In genomic region chr14:100838493-100839440, GRCh38 we compare ENCODE assay signal across 1 cellular context.
TF ChIP-seq lines count a peak whose summit lies in the region.

No MANE protein-coding gene starts in this region.

TF ChIP-seq in A549, 52 proteins besides CTCF, POLR2A, EP300 and RAD21:
- TF ChIP-seq BHLHE40 (IDR thresholded peaks at IDR 0.05; ENCODE audit: low read depth, low read length) (no peak), REST (IDR thresholded peaks at IDR 0.05) (no peak), HOXA7 (CRISPR knock-in tag; IDR thresholded peaks at IDR 0.05) (no peak), SREBF2 (IDR thresholded peaks at IDR 0.05) (no peak), ZSCAN20 (CRISPR knock-in tag; IDR thresholded peaks at IDR 0.05) (no peak), PBX3 (IDR thresholded peaks at IDR 0.05) (no peak), CHD2 (IDR thresholded peaks at IDR 0.05; ENCODE audit: low read length, partially characterized antibody) (no peak), HDAC2 (IDR thresholded peaks at IDR 0.05) (no peak), SMC3 (IDR thresholded peaks at IDR 0.05) (no peak), TP53 (CRISPR knock-in tag; IDR thresholded peaks at IDR 0.05) (no peak), CEBPB (IDR thresholded peaks at IDR 0.05) (no peak), EHF (CRISPR knock-in tag; IDR thresholded peaks at IDR 0.05) (no peak), RFX5 (IDR thresholded peaks at IDR 0.05) (no peak), ZFP36 (IDR thresholded peaks at IDR 0.05; ENCODE audit: borderline replicate concordance, partially characterized antibody) (no peak), ESRRA (IDR thresholded peaks at IDR 0.05; ENCODE audit: borderline replicate concordance, low read length) (no peak), E2F6 (IDR thresholded peaks at IDR 0.05; ENCODE audit: borderline replicate concordance, low read depth) (no peak), ZNF302 (CRISPR knock-in tag; IDR thresholded peaks at IDR 0.05) (no peak)
